In genomic region chr17:30917050-30917449, GRCh38 we compare ENCODE assay signal across 32 cellular contexts.
"Had no signal": no experiment of that assay in that cellular context is flagged by ENCODE, and none has a peak within 500 bp of the region (broad histone marks: within the 10 kb centered on the region; RNA-seq: fewer than 3 reads in every experiment).

No MANE protein-coding gene starts in this region.

- DNase-seq: activated effector memory CD4-positive, alpha-beta T cell treated with anti-CD3 and anti-CD28 coated beads, Interleukin-2, amount 50 U/mL, for 16 hours; activated effector memory CD4-positive, alpha-beta T cell treated with Interleukin-2 at 50 U/mL for 16 hours; activated gamma-delta T cell; activated naive CD4-positive, alpha-beta T cell; activated naive CD4-positive, alpha-beta T cell treated with anti-CD3 and anti-CD28 coated beads for 36 hours; activated naive CD4-positive, alpha-beta T cell treated with anti-CD3 and anti-CD28 coated beads, Interleukin-2, amount 10 ng/mL, durations not matched to agents 7 days and 5 days; activated naive CD4-positive, alpha-beta T cell treated with anti-CD3 and anti-CD28 coated beads, Interleukin-2, amount 50 U/mL, for 16 hours; activated naive CD4-positive, alpha-beta T cell treated with Interleukin-2 at 50 U/mL for 16 hours; activated naive CD8-positive, alpha-beta T cell treated with anti-CD3 and anti-CD28 coated beads for 36 hours; activated naive CD8-positive, alpha-beta T cell treated with anti-CD3 and anti-CD28 coated beads, Interleukin-2, amount 10 ng/mL, durations not matched to agents 7 days and 5 days; activated naive CD8-positive, alpha-beta T cell treated with anti-CD3 and anti-CD28 coated beads, Interleukin-2, amount 50 U/mL, for 24 hours; activated T-cell treated with anti-CD3 and anti-CD28 coated beads, Interleukin-2, amount 50 U/mL, for 1 hour; activated T-cell treated with anti-CD3 and anti-CD28 coated beads, Interleukin-2, amount 50 U/mL, for 24 hours; activated T-cell treated with anti-CD3 and anti-CD28 coated beads, Interleukin-2, amount 50 U/mL, for 4 hours; activated T-cell treated with anti-CD3 and anti-CD28 coated beads, Interleukin-2, amount 50 U/mL, for 48 hours; activated T-cell treated with anti-CD3 and anti-CD28 coated beads, Interleukin-2, amount 50 U/mL, for 72 hours; adrenal gland; amniotic stem cell; amygdala; anterior cingulate cortex; body of pancreas; brain microvascular endothelial cell; caudate nucleus; central memory CD4-positive, alpha-beta T cell; cerebellar nuclear complex had no signal

- H3K27ac ChIP-seq: adrenal gland, ascending aorta, body of pancreas, brain microvascular endothelial cell, breast epithelium, cardiac muscle cell had no signal

- ATAC-seq: activated naive CD4-positive, alpha-beta T cell treated with anti-CD3 and anti-CD28 coated beads, Interleukin-2, amount 50 U/mL, for 72 hours; activated naive CD8-positive, alpha-beta T cell treated with anti-CD3 and anti-CD28 coated beads, Interleukin-2, amount 50 U/mL, for 24 hours; activated T-cell treated with anti-CD3 and anti-CD28 coated beads, Interleukin-2, amount 50 U/mL, for 4 hours; activated T-cell treated with anti-CD3 and anti-CD28 coated beads, Interleukin-2, amount 50 U/mL, for 72 hours; activated T-helper 17 cell treated with anti-CD3 and anti-CD28 coated beads, Interleukin-2, amount 50 U/mL, for 72 hours; body of pancreas had no signal

- H3K36me3 ChIP-seq: adrenal gland, ascending aorta, brain microvascular endothelial cell, breast epithelium, cardiac muscle cell had no signal

- H3K4me1 ChIP-seq: ascending aorta had no signal

- H3K4me3 ChIP-seq: adrenal gland, ascending aorta, body of pancreas, breast epithelium, cardiac muscle cell had no signal

- H3K27me3 ChIP-seq: adrenal gland, body of pancreas, brain microvascular endothelial cell had no signal

- FAIRE-seq: astrocyte, bronchial epithelial cell had no signal

- H3K9me3 ChIP-seq: adrenal gland, ascending aorta, body of pancreas, breast epithelium had no signal
